ENCODE assay signal across 14 cellular contexts in the genomic region with DNA sequence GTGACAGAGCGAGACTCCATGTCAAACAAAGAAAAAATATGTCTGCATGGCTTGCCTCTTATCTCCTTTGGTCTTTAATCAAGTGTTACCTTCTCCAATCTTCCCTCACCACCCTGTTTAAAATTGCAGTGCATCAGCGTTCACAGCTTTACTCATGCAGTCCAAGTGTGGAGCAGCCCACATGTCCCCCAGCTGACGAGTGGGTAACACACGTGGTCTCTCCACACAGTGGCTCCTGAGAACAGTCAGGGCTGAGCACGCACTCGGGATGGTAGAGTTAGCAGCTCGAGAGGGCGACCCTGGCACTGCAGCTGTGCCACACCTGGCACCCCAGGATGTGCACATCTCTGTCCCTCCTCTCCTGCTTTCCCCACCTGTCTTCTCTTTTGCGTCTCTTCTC.
DNase-seq lines count a peak whose midpoint lies in the region; ATAC-seq lines count a peak whose summit lies in the region.
"Had no signal": no experiment of that assay in that cellular context is flagged by ENCODE, and none has a peak within 500 bp of the region (broad histone marks: within the 10 kb centered on the region; RNA-seq: fewer than 3 reads in every experiment).

No MANE protein-coding gene starts in this region.

- no peak for ATAC-seq in HG03432 (IDR thresholded peaks at IDR 0.05; ENCODE audit: unreplicated experiment)
- no peak for ATAC-seq in GM21447 (IDR thresholded peaks at IDR 0.05; ENCODE audit: unreplicated experiment)
- ATAC-seq: GM12878 had no signal

- intact Hi-C loops in head of caudate nucleus (cut with DNase I) = no loop called here
- intact Hi-C loops in posterior cingulate gyrus (cut with DNase I) = no loop called here

- DNase-seq in Ammon's horn (ENCODE audit: low spot score) = peak; percentile 62
- DNase-seq in head of caudate nucleus = peak; percentile 42 to 90 (median 74)
- peak in 7 of 10 donors; percentile 54 to 94 (median 78) for DNase-seq in posterior cingulate gyrus
- DNase-seq in NCI-H1048 (lab: John Stamatoyannopoulos, UW) = no peak
- DNase-seq: ACHN; CD4-positive, alpha-beta memory T cell; DMS79; GOT3; H9 had no signal

- H3K27ac ChIP-seq in angular gyrus (ENCODE audit: low read depth, low read length) = peak overlapping the region; percentile 84
- H3K27ac ChIP-seq: C4-2B had no signal
